Comparison of ENCODE assay signal across 3 cellular contexts in genomic region chr3:20235796-20236195, GRCh38.
TF ChIP-seq lines count a peak whose summit lies in the region.

No MANE protein-coding gene starts in this region.

TF ChIP-seq in liver, 16 proteins besides CTCF, POLR2A, EP300 and RAD21:
- TF ChIP-seq TAF1 (conservative IDR thresholded peaks at IDR 0.05), result no peak
- TF ChIP-seq RXRA (IDR thresholded peaks at IDR 0.05), result no peak
- no peak for TF ChIP-seq FOXA1 (IDR thresholded peaks at IDR 0.05)
- TF ChIP-seq MAX (IDR thresholded peaks at IDR 0.05), result no peak
- TF ChIP-seq JUND (IDR thresholded peaks at IDR 0.05), result no peak
- no peak for TF ChIP-seq HNF4A (conservative IDR thresholded peaks at IDR 0.05)
- TF ChIP-seq EGR1 (IDR thresholded peaks at IDR 0.05; ENCODE audit: low read depth in 2 of 2), result no peak
- no peak for TF ChIP-seq FOXA2 (IDR thresholded peaks at IDR 0.05)
- no peak for TF ChIP-seq REST (IDR thresholded peaks at IDR 0.05)
- no peak for TF ChIP-seq ZBTB33 (IDR thresholded peaks at IDR 0.05)
- TF ChIP-seq SP1 (IDR thresholded peaks at IDR 0.05), result no peak
- no peak for TF ChIP-seq NR2F2 (IDR thresholded peaks at IDR 0.05)
TF ChIP-seq in liver: peak in this region for 0.

TF ChIP-seq in HepG2, 621 proteins besides CTCF, POLR2A, EP300 and RAD21 (continues in another document):
- TF ChIP-seq GATAD1 (CRISPR knock-in tag; IDR thresholded peaks at IDR 0.05) (no peak), KIAA2018 (CRISPR knock-in tag; IDR thresholded peaks at IDR 0.05; ENCODE audit: borderline replicate concordance) (no peak), POLR2AphosphoS5 (IDR thresholded peaks at IDR 0.05; ENCODE audit: low read depth, low read length) (no peak), NFYB (CRISPR knock-in tag; IDR thresholded peaks at IDR 0.05) (no peak), ZSCAN9 (CRISPR knock-in tag; IDR thresholded peaks at IDR 0.05; ENCODE audit: borderline replicate concordance) (no peak), IRF9 (CRISPR knock-in tag; IDR thresholded peaks at IDR 0.05; ENCODE audit: borderline replicate concordance) (no peak), ZFYVE20 (CRISPR knock-in tag; IDR thresholded peaks at IDR 0.05; ENCODE audit: borderline replicate concordance, low read depth) (no peak), ZNF788 (CRISPR knock-in tag; IDR thresholded peaks at IDR 0.05; ENCODE audit: borderline replicate concordance) (no peak), ZNF234 (CRISPR knock-in tag; conservative IDR thresholded peaks at IDR 0.05) (no peak)

TF ChIP-seq in GM12878, 131 proteins besides CTCF, POLR2A, EP300 and RAD21:
- TF ChIP-seq SIX5 (IDR thresholded peaks at IDR 0.05; ENCODE audit: low read depth, low read length, severe bottlenecking) (no peak), ZNF384 (IDR thresholded peaks at IDR 0.05; ENCODE audit: borderline replicate concordance, low read depth, low read length) (no peak), ASH2L (IDR thresholded peaks at IDR 0.05; ENCODE audit: borderline replicate concordance, low read depth) (no peak), JUNB (IDR thresholded peaks at IDR 0.05) (peak; percentile 52)
